In genomic region chr11:66418168-66418985, GRCh38 we compare ENCODE assay signal across 1 cellular context.
TF ChIP-seq lines count a peak whose summit lies in the region.

No MANE protein-coding gene starts in this region.

TF ChIP-seq in HepG2, 621 proteins besides CTCF, POLR2A, EP300 and RAD21 (continued from another document and continues in another):
- TF ChIP-seq HMGXB3 (CRISPR knock-in tag; IDR thresholded peaks at IDR 0.05; ENCODE audit: borderline replicate concordance) (peak; percentile 92), RBFOX2 (IDR thresholded peaks at IDR 0.05; ENCODE audit: low read depth, low read length) (no peak), HIC2 (CRISPR knock-in tag; IDR thresholded peaks at IDR 0.05; ENCODE audit: low read depth) (peak; percentile 44; the same call in 1 of the 2 replicates), NFKBIZ (CRISPR knock-in tag; IDR thresholded peaks at IDR 0.05) (0 out of 2 replicates have a peak, but pooled peaks have one; percentile 61), CENPX (CRISPR knock-in tag; IDR thresholded peaks at IDR 0.05) (no peak), ETS1 (CRISPR knock-in tag; IDR thresholded peaks at IDR 0.05) (0 out of 2 replicates have a peak, but pooled peaks have one; percentile 78), NFE2L1 (CRISPR knock-in tag; IDR thresholded peaks at IDR 0.05; ENCODE audit: borderline replicate concordance) (no peak), GZF1 (CRISPR knock-in tag; IDR thresholded peaks at IDR 0.05) (no peak), ZNF737 (CRISPR knock-in tag; IDR thresholded peaks at IDR 0.05; ENCODE audit: borderline replicate concordance) (0 out of 2 replicates have a peak, but pooled peaks have one; percentile 82), KIAA2018 (CRISPR knock-in tag; IDR thresholded peaks at IDR 0.05; ENCODE audit: borderline replicate concordance) (no peak), TBL1XR1 (IDR thresholded peaks at IDR 0.05; ENCODE audit: borderline replicate concordance, low read length, partially characterized antibody) (no peak), GPN1 (CRISPR knock-in tag; IDR thresholded peaks at IDR 0.05; ENCODE audit: borderline replicate concordance) (no peak; the same call in 1 of the 2 replicates), ZNF430 (CRISPR knock-in tag; IDR thresholded peaks at IDR 0.05) (peak; percentile 73; the same call in 1 of the 2 replicates), ZNF382 (CRISPR knock-in tag; IDR thresholded peaks at IDR 0.05; ENCODE audit: borderline replicate concordance) (no peak), YEATS2 (CRISPR knock-in tag; IDR thresholded peaks at IDR 0.05; ENCODE audit: borderline replicate concordance) (peak; percentile 58; the same call in 1 of the 2 replicates), ARNT2 (CRISPR knock-in tag; IDR thresholded peaks at IDR 0.05; ENCODE audit: low read depth) (no peak), PHB2 (IDR thresholded peaks at IDR 0.05; ENCODE audit: partially characterized antibody) (no peak), ZNF652 (CRISPR knock-in tag; IDR thresholded peaks at IDR 0.05; ENCODE audit: borderline replicate concordance, low read depth) (no peak), NFATC3 (CRISPR knock-in tag; IDR thresholded peaks at IDR 0.05) (no peak), BRF2 (CRISPR knock-in tag; IDR thresholded peaks at IDR 0.05) (no peak), JUND (CRISPR knock-in tag; IDR thresholded peaks at IDR 0.05) (peak; percentile 33; the same call in 1 of the 2 replicates), MTA1 (CRISPR knock-in tag; IDR thresholded peaks at IDR 0.05; ENCODE audit: borderline replicate concordance) (no peak), PPARG (CRISPR knock-in tag; conservative IDR thresholded peaks at IDR 0.05) (peak; percentile 76), MATR3 (CRISPR knock-in tag; IDR thresholded peaks at IDR 0.05) (no peak), KLF9 (CRISPR knock-in tag; IDR thresholded peaks at IDR 0.05; ENCODE audit: low read depth) (no peak), ZNF510 (CRISPR knock-in tag; IDR thresholded peaks at IDR 0.05; ENCODE audit: low read depth) (no peak), NFIB (CRISPR knock-in tag; IDR thresholded peaks at IDR 0.05; ENCODE audit: borderline replicate concordance) (no peak), MAX (IDR thresholded peaks at IDR 0.05) (no peak), ZNF12 (CRISPR knock-in tag; IDR thresholded peaks at IDR 0.05) (peak; percentile 77; the same call in 1 of the 2 replicates), ERF (CRISPR knock-in tag; IDR thresholded peaks at IDR 0.05) (peak; percentile 95), SNAPC2 (CRISPR knock-in tag; IDR thresholded peaks at IDR 0.05) (peak; percentile 75; the same call in 1 of the 2 replicates), ZSCAN20 (CRISPR knock-in tag; IDR thresholded peaks at IDR 0.05; ENCODE audit: borderline replicate concordance) (no peak), KDM6A (CRISPR knock-in tag; IDR thresholded peaks at IDR 0.05; ENCODE audit: low read depth) (no peak), ZNF367 (CRISPR knock-in tag; IDR thresholded peaks at IDR 0.05; ENCODE audit: borderline replicate concordance) (peak; percentile 48; the same call in 1 of the 2 replicates), ATF1 (CRISPR knock-in tag; IDR thresholded peaks at IDR 0.05) (no peak), NR0B2 (CRISPR knock-in tag; IDR thresholded peaks at IDR 0.05) (no peak), ZNF782 (CRISPR knock-in tag; IDR thresholded peaks at IDR 0.05; ENCODE audit: borderline replicate concordance) (no peak), ZNF326 (CRISPR knock-in tag; IDR thresholded peaks at IDR 0.05; ENCODE audit: borderline replicate concordance) (no peak), ZNF432 (CRISPR knock-in tag; IDR thresholded peaks at IDR 0.05; ENCODE audit: borderline replicate concordance) (no peak), TAF15 (IDR thresholded peaks at IDR 0.05; ENCODE audit: low read depth, low read length, poor library complexity, severe bottlenecking) (no peak), HNRNPK (IDR thresholded peaks at IDR 0.05; ENCODE audit: low read depth, low read length, poor library complexity, severe bottlenecking) (no peak), KAT7 (CRISPR knock-in tag; IDR thresholded peaks at IDR 0.05; ENCODE audit: borderline replicate concordance) (no peak), CBX1 (IDR thresholded peaks at IDR 0.05; ENCODE audit: low read depth) (no peak), KDM5B (CRISPR knock-in tag; IDR thresholded peaks at IDR 0.05; ENCODE audit: borderline replicate concordance) (no peak), ASH2L (IDR thresholded peaks at IDR 0.05; ENCODE audit: insufficient read length, low read depth, low read length) (no peak)
